In the genomic region with DNA sequence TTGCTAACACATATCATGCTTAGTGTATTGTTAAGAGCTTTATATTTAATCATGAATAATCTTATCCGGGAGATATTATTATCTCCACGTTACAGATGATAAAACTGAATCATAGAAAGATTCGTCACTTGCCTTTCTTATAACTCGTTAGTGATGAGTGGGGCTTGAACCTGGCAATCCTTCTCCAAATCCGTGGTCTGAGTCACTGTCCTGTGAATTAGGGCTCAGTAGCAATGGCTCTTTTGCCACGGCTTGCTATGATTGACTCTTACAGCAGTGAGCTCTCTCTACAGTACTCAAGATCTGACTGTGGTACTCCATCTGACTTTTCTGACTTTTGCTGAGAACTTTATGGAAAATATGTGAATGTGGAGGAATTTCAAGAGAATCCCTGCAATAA, we compare ENCODE assay signal across 2 cellular contexts.
TF ChIP-seq lines count a peak whose summit lies in the region.

No MANE protein-coding gene starts in this region.

TF ChIP-seq in SK-N-SH treated with all-trans-retinoic acid at 6 μM for 48 hours, 23 proteins besides CTCF, POLR2A, EP300 and RAD21 (continued from another document):
- TF ChIP-seq, protein P1, sequence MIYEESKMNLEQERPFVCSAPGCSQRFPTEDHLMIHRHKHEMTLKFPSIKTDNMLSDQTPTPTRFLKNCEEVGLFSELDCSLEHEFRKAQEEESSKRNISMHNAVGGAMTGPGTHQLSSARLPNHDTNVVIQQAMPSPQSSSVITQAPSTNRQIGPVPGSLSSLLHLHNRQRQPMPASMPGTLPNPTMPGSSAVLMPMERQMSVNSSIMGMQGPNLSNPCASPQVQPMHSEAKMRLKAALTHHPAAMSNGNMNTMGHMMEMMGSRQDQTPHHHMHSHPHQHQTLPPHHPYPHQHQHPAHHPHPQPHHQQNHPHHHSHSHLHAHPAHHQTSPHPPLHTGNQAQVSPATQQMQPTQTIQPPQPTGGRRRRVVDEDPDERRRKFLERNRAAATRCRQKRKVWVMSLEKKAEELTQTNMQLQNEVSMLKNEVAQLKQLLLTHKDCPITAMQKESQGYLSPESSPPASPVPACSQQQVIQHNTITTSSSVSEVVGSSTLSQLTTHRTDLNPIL (CRISPR knock-in tag; IDR thresholded peaks at IDR 0.05; ENCODE audit: low read depth) = no peak
- no peak for TF ChIP-seq TOX (CRISPR knock-in tag; IDR thresholded peaks at IDR 0.05; ENCODE audit: borderline replicate concordance)
- TF ChIP-seq, protein P2, sequence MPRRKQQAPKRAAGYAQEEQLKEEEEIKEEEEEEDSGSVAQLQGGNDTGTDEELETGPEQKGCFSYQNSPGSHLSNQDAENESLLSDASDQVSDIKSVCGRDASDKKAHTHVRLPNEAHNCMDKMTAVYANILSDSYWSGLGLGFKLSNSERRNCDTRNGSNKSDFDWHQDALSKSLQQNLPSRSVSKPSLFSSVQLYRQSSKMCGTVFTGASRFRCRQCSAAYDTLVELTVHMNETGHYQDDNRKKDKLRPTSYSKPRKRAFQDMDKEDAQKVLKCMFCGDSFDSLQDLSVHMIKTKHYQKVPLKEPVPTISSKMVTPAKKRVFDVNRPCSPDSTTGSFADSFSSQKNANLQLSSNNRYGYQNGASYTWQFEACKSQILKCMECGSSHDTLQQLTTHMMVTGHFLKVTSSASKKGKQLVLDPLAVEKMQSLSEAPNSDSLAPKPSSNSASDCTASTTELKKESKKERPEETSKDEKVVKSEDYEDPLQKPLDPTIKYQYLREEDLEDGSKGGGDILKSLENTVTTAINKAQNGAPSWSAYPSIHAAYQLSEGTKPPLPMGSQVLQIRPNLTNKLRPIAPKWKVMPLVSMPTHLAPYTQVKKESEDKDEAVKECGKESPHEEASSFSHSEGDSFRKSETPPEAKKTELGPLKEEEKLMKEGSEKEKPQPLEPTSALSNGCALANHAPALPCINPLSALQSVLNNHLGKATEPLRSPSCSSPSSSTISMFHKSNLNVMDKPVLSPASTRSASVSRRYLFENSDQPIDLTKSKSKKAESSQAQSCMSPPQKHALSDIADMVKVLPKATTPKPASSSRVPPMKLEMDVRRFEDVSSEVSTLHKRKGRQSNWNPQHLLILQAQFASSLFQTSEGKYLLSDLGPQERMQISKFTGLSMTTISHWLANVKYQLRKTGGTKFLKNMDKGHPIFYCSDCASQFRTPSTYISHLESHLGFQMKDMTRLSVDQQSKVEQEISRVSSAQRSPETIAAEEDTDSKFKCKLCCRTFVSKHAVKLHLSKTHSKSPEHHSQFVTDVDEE (CRISPR knock-in tag; IDR thresholded peaks at IDR 0.05) = no peak

TF ChIP-seq in SK-N-SH, 30 proteins besides CTCF, POLR2A, EP300 and RAD21:
- TF ChIP-seq, protein P3, sequence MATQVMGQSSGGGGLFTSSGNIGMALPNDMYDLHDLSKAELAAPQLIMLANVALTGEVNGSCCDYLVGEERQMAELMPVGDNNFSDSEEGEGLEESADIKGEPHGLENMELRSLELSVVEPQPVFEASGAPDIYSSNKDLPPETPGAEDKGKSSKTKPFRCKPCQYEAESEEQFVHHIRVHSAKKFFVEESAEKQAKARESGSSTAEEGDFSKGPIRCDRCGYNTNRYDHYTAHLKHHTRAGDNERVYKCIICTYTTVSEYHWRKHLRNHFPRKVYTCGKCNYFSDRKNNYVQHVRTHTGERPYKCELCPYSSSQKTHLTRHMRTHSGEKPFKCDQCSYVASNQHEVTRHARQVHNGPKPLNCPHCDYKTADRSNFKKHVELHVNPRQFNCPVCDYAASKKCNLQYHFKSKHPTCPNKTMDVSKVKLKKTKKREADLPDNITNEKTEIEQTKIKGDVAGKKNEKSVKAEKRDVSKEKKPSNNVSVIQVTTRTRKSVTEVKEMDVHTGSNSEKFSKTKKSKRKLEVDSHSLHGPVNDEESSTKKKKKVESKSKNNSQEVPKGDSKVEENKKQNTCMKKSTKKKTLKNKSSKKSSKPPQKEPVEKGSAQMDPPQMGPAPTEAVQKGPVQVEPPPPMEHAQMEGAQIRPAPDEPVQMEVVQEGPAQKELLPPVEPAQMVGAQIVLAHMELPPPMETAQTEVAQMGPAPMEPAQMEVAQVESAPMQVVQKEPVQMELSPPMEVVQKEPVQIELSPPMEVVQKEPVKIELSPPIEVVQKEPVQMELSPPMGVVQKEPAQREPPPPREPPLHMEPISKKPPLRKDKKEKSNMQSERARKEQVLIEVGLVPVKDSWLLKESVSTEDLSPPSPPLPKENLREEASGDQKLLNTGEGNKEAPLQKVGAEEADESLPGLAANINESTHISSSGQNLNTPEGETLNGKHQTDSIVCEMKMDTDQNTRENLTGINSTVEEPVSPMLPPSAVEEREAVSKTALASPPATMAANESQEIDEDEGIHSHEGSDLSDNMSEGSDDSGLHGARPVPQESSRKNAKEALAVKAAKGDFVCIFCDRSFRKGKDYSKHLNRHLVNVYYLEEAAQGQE (IDR thresholded peaks at IDR 0.05; ENCODE audit: low read depth, low read length) = no peak
- TF ChIP-seq, protein P4, sequence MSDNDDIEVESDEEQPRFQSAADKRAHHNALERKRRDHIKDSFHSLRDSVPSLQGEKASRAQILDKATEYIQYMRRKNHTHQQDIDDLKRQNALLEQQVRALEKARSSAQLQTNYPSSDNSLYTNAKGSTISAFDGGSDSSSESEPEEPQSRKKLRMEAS (IDR thresholded peaks at IDR 0.05; ENCODE audit: low read depth) = no peak
- TF ChIP-seq, protein P5, sequence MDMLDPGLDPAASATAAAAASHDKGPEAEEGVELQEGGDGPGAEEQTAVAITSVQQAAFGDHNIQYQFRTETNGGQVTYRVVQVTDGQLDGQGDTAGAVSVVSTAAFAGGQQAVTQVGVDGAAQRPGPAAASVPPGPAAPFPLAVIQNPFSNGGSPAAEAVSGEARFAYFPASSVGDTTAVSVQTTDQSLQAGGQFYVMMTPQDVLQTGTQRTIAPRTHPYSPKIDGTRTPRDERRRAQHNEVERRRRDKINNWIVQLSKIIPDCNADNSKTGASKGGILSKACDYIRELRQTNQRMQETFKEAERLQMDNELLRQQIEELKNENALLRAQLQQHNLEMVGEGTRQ (IDR thresholded peaks at IDR 0.05; ENCODE audit: borderline replicate concordance, low read depth, low read length) = no peak
- no peak for TF ChIP-seq ELF1 (IDR thresholded peaks at IDR 0.05)
- no peak for TF ChIP-seq RFX5 (IDR thresholded peaks at IDR 0.05; ENCODE audit: low read length)
- TF ChIP-seq TCF12 (IDR thresholded peaks at IDR 0.05) = no peak
- TF ChIP-seq TAF1 (IDR thresholded peaks at IDR 0.05; ENCODE audit: borderline replicate concordance, low read depth, low read length) = no peak
- no peak for TF ChIP-seq CHD2 (IDR thresholded peaks at IDR 0.05; ENCODE audit: low read length, partially characterized antibody)
- no peak for TF ChIP-seq SMC3 (IDR thresholded peaks at IDR 0.05; ENCODE audit: low read depth, low read length)
- TF ChIP-seq POLR2AphosphoS5 (IDR thresholded peaks at IDR 0.05; ENCODE audit: low read depth, low read length) = no peak
- no peak for TF ChIP-seq FOXM1 (IDR thresholded peaks at IDR 0.05; ENCODE audit: low read depth)
- no peak for TF ChIP-seq FOSL2 (IDR thresholded peaks at IDR 0.05; ENCODE audit: borderline replicate concordance, low read depth)
- TF ChIP-seq RXRA (IDR thresholded peaks at IDR 0.05; ENCODE audit: borderline replicate concordance, low read depth) = no peak
- TF ChIP-seq, protein P6, sequence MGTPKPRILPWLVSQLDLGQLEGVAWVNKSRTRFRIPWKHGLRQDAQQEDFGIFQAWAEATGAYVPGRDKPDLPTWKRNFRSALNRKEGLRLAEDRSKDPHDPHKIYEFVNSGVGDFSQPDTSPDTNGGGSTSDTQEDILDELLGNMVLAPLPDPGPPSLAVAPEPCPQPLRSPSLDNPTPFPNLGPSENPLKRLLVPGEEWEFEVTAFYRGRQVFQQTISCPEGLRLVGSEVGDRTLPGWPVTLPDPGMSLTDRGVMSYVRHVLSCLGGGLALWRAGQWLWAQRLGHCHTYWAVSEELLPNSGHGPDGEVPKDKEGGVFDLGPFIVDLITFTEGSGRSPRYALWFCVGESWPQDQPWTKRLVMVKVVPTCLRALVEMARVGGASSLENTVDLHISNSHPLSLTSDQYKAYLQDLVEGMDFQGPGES (IDR thresholded peaks at IDR 0.05; ENCODE audit: low read depth, low read length) = no peak
- no peak for TF ChIP-seq YY1 (IDR thresholded peaks at IDR 0.05; ENCODE audit: low read depth)
- TF ChIP-seq, protein P7, sequence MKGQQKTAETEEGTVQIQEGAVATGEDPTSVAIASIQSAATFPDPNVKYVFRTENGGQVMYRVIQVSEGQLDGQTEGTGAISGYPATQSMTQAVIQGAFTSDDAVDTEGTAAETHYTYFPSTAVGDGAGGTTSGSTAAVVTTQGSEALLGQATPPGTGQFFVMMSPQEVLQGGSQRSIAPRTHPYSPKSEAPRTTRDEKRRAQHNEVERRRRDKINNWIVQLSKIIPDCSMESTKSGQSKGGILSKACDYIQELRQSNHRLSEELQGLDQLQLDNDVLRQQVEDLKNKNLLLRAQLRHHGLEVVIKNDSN (IDR thresholded peaks at IDR 0.05; ENCODE audit: borderline replicate concordance, low read depth) = no peak
- TF ChIP-seq, protein P8, sequence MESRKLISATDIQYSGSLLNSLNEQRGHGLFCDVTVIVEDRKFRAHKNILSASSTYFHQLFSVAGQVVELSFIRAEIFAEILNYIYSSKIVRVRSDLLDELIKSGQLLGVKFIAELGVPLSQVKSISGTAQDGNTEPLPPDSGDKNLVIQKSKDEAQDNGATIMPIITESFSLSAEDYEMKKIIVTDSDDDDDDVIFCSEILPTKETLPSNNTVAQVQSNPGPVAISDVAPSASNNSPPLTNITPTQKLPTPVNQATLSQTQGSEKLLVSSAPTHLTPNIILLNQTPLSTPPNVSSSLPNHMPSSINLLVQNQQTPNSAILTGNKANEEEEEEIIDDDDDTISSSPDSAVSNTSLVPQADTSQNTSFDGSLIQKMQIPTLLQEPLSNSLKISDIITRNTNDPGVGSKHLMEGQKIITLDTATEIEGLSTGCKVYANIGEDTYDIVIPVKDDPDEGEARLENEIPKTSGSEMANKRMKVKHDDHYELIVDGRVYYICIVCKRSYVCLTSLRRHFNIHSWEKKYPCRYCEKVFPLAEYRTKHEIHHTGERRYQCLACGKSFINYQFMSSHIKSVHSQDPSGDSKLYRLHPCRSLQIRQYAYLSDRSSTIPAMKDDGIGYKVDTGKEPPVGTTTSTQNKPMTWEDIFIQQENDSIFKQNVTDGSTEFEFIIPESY (IDR thresholded peaks at IDR 0.05; ENCODE audit: borderline replicate concordance, low read depth) = no peak
